In the genomic region with DNA sequence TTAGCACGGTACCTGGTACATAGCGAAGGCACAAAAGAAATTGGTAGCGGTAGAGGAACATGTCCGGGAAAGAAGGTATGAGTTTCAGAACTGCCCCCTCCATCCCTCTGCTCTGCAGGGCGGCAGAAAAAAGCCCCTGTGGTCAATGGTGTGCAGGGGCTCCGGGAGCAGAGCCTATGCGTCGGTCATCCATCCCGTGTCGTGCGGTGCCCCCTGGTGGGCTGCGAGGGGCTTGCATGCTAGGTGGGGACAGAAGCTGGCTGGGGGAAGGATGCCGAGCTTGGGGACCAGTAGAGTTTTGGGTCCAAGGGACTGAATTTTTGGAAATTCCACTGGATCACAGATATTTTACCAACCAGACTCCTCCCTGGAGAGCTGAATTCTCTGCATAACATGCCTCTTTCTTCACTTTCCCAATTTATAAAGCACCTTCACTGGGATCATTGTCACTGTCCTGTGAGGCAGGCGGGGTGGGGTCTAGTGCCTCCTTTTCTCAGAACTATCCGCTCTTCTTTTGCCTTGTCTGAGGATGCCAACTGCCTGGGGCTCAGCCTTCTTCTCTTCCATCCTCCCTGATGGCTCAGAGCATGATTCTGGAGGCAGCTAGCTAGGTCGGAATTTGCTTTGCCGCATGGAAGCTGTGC, we compare ENCODE assay signal across 7 cellular contexts.
A peak's percentile ranks its signal among the peaks of the same experiment; 100 is the strongest.
DNase-seq lines count a peak whose midpoint lies in the region; TF ChIP-seq lines count a peak whose summit lies in the region.

No MANE protein-coding gene starts in this region.

- in situ Hi-C loops in astrocyte of the spinal cord (cut with HindIII; ENCODE audit: low sequenced_read_pairs): no loop called here

- no peak overlapping the region for H3K4me3 ChIP-seq in astrocyte of the spinal cord (ENCODE audit: low read depth, low read length)

- DNase-seq in GM10266 (ENCODE audit: extremely low spot score) (peak; percentile 77), LHCN-M2 (ENCODE audit: low read depth) (peak; percentile 33), T-helper 2 cell (peak in 3 of 5 experiments; percentile 20 to 33 (median 30)), astrocyte of the spinal cord (ENCODE audit: low read depth, low spot score) (peak; percentile 50), iPS-NIHi11 (ENCODE audit: low spot score) (peak; percentile 91), kidney glomerular epithelial cell (lab: John Stamatoyannopoulos, UW) (no peak)
- peak; percentile 80 for DNase-seq in stimulated activated CD4-positive, alpha-beta T cell treated with anti-CD3 and anti-CD28 coated beads, Interleukin-15, amount 100 ng/mL, for 24 hours

- TF ChIP-seq CTCF in GM10266 (IDR thresholded peaks at IDR 0.05; ENCODE audit: control insufficient read depth, insufficient read depth, low read depth, missing control alignments) (peak; percentile 91), astrocyte of the spinal cord (IDR thresholded peaks at IDR 0.05; ENCODE audit: low read depth, low read length) (peak; percentile 95)
